In the genomic region with DNA sequence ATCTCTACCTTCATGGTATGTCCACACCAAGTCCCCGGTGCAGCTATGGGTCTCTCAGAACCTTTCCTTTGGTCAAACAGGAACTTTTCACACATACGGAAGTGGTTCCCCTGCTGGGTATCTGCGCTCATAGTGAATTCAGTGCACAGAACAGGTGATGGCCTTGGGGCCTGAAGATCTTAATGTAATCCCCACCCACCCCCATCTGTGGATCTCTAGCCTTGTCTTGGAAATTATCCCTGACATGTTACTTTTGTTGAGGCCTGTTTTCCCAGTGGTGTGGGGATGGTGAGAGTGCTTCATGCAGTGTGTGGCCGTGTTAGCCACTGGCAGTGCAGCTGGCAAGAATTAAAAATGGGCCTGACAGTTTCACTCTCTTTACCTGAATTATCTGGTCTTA, we compare ENCODE assay signal across 7 cellular contexts.
"Had no signal": no experiment of that assay in that cellular context is flagged by ENCODE, and none has a peak within 500 bp of the region (broad histone marks: within the 10 kb centered on the region; RNA-seq: fewer than 3 reads in every experiment).

No MANE protein-coding gene starts in this region.

- H3K27ac ChIP-seq: HL-60 had no signal

- H3K9me3 ChIP-seq: HAP-1 had no signal

- H3K36me3 ChIP-seq: HAP-1 had no signal

- H3K4me3 ChIP-seq: HAP-1 had no signal

- ATAC-seq: HCT116, HepG2 had no signal

- DNase-seq: GOT3, H7, HFFc6 had no signal

- H3K4me1 ChIP-seq: HAP-1 had no signal
